In the genomic region with DNA sequence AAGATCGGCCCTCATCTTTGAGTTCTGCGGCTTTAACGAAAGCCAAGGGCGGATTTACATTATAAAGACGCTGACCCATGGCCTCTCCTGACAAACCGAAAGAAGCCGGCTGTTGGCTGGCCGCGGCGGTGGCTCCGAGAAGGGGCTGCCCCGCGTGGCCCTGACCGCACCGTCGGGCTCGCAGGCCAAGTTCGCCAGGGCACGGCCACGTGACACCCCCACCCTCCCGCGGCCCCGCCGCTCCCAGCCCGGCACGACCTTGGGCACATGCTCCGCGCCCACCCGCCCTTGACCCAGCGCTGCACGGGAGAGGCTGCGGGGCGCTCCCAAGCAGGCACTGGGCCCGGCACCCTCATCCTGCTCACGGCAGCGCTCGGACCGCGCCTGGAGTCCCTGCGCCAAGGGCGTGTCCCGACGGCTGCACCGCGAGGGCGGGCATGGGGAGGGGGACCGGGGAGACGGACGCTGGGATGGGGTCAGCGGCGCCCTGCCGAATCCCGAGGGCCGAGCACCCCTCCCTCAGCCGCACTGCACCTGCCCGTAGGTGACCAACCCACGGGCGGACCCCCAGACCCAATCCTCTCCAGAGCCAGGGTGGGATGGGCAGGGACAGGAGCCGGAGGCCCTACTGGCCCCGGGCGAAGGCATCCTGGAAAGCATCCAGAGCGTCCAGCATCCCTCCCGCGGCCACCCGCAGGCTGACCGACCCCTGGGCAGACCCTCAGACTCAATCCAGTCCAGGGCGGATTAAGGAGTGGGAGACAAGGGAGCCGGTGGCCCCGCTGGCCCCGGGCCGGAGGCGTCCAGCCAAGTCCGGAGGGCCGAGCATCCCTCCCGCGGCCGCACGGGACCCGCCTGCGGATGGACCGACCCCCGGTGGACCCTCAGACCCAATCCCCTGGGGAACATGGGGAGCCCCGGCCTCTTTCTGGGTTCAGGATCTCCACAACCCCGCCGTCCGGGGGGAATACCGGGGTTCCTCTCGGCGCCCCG, we compare ENCODE assay signal across 8 cellular contexts. TPM values are rescaled to one million over a fixed set of nuclear protein-coding genes. Genes with fewer than 3 reads are reported as not detected.
DNase-seq lines count a peak whose midpoint lies in the region; ATAC-seq, FAIRE-seq and TF ChIP-seq lines count a peak whose summit lies in the region.

No MANE protein-coding gene starts in this region.

- no peaks in the 10 kb centered on the region for H4K20me1 ChIP-seq in K562 (replicated peaks; ENCODE audit: control insufficient read depth, insufficient read depth, low read length)

- intact Hi-C loops in Panc1 (cut with micrococcal nuclease; ENCODE audit: unreplicated experiment) (no loop called here), K562 (cut with micrococcal nuclease) (no loop called here), spleen (cut with DNase I; ENCODE audit: low total_unique reads) (no loop called here)

- ATAC-seq in Panc1, result peak; percentile 49
- peak; percentile 67 for ATAC-seq in K562
- ATAC-seq in GM19023 (IDR thresholded peaks at IDR 0.05; ENCODE audit: unreplicated experiment), result no peak

- no TSS peak for BruUV-seq in Panc1 (replicated peaks; lab: Mats Ljungman, UMichigan)
- no TSS peak for BruUV-seq in K562 (replicated peaks; lab: Mats Ljungman, UMichigan)

- peaks cover 32% of the 10 kb centered on the region for H3K4me1 ChIP-seq in Panc1 (ENCODE audit: control insufficient read depth, insufficient read depth, low read length)
- H3K4me1 ChIP-seq in K562 (replicated peaks in 1 of 2; ENCODE audit: control insufficient read depth in 2 of 2, insufficient read depth in 2 of 2, low read length in 2 of 2), result peaks cover 18 to 58% of the 10 kb centered on the region in 2 experiments; a peak in 4 of 5 replicates
- H3K4me1 ChIP-seq in spleen, result peaks cover 39 to 84% (median 70%) of the 10 kb centered on the region in 6 donors

- TF ChIP-seq CTCF in Panc1 (IDR thresholded peaks at IDR 0.05) (no peak), K562 (IDR thresholded peaks at IDR 0.05 in 2 of 3, conservative IDR thresholded peaks at IDR 0.05 in 1 of 3; ENCODE audit: insufficient read depth in 2 of 3, low read depth in 1 of 3, low read length in 3 of 3) (no peak), spleen (IDR thresholded peaks at IDR 0.05 in 8 of 11, conservative IDR thresholded peaks at IDR 0.05 in 3 of 11) (no peak)

- in situ Hi-C loops in Panc1 (cut with HindIII; ENCODE audit: low pct_unique_long_range_greater_than_20kb, low sequenced_read_pairs) (no loop called here), K562 (cut with MboI) (loop anchor here (25.0 kb wide), 1 partner anchor 821 kb away; no protein-coding TSS in a partner anchor)

- WGBS in K562 (ENCODE audit: insufficient coverage, low coverage, missing lambda C conversion rate), result 1% methylated on average over 29 of the region's 90 CpGs
- 1 to 2% (median 1%) methylated on average over 46 to 90 of the region's 90 CpGs for WGBS in spleen, 5 donors

- no peak for TF ChIP-seq POLR2A in K562 (conservative IDR thresholded peaks at IDR 0.05)
- TF ChIP-seq POLR2A in spleen (IDR thresholded peaks at IDR 0.05), result no peak

- FAIRE-seq in K562 (lab: Jason Lieb, UNC), result no peak

- DNase-seq in activated T-cell treated with anti-CD3 and anti-CD28 coated beads, Interleukin-2, amount 50 U/mL, for 1 hour, result peak; percentile 42
- DNase-seq in activated T-cell treated with anti-CD3 and anti-CD28 coated beads for 4 hours (no peak), Panc1 (ENCODE audit: low read depth, low spot score) (no peak), K562 (ENCODE audit: extremely low read depth in 1 of 4, low spot score in 3 of 4) (peak; percentile 54 to 57 (median 54)), iPS-NIHi11 (ENCODE audit: low spot score) (peak; percentile 57), spleen (peak; percentile 93), NCI-H524 (lab: John Stamatoyannopoulos, UW) (no peak)

- TF ChIP-seq RAD21 in K562 (CRISPR knock-in tag; conservative IDR thresholded peaks at IDR 0.05 in 1 of 2, IDR thresholded peaks at IDR 0.05 in 1 of 2), result no peak

- POLR2A ChIA-PET in Panc1 (lab: Charles Lee) (no interaction called here), K562 (lab: Yijun Ruan, JAX) (no interaction called here)

- peak overlapping the region; percentile 90 for H3K4me2 ChIP-seq in K562 (ENCODE audit: insufficient read depth, low read length)

- TF ChIP-seq EP300 in K562 (IDR thresholded peaks at IDR 0.05; ENCODE audit: low read length), result no peak

- peak overlapping the region; percentile 77 for H2AFZ ChIP-seq in K562 (ENCODE audit: low read depth, low read length)

- H3K9me1 ChIP-seq in K562 (ENCODE audit: control insufficient read depth, insufficient read depth, low read length), result no peaks in the 10 kb centered on the region

- H3K9me3 ChIP-seq in Panc1 (ENCODE audit: control insufficient read depth, insufficient read depth, low read depth, low read length) (no peaks in the 10 kb centered on the region), K562 (replicated peaks; ENCODE audit: control insufficient read depth, insufficient read depth, low read depth, low read length) (no peaks in the 10 kb centered on the region), spleen (no peaks in the 10 kb centered on the region)

- H3K27me3 ChIP-seq in Panc1 (ENCODE audit: control insufficient read depth, insufficient read depth, low read length), result no peaks in the 10 kb centered on the region
- no peaks in the 10 kb centered on the region for H3K27me3 ChIP-seq in K562 (ENCODE audit: control insufficient read depth in 2 of 2, insufficient read depth in 2 of 2, low read length in 2 of 2)
- no peaks in the 10 kb centered on the region for H3K27me3 ChIP-seq in spleen (replicated peaks in 1 of 7)

- H3K79me2 ChIP-seq in K562 (ENCODE audit: control insufficient read depth, insufficient read depth, low read length), result peaks cover 24% of the 10 kb centered on the region

- peak overlapping the region; percentile 65 to 93 for H3K9ac ChIP-seq in K562 (ENCODE audit: insufficient read depth in 1 of 2, low read depth in 2 of 2, low read length in 2 of 2)

- H3K4me3 ChIP-seq in Panc1 (ENCODE audit: low read depth in 2 of 2, low read length in 2 of 2) (peak overlapping the region; percentile 85 to 90), K562 (peak overlapping the region; percentile 47), spleen (peak overlapping the region; percentile 81 to 98 (median 91))

- CTCF ChIA-PET in Panc1 (lab: Charles Lee) (no interaction called here), K562 (lab: Yijun Ruan, JAX; ENCODE audit: low intra/inter-chr PET ratio) (no interaction called here)

- H3K27ac ChIP-seq in Panc1 (ENCODE audit: low read length) (peak overlapping the region; percentile 98), K562 (ENCODE audit: extremely low read depth, low read depth, low read length) (peak overlapping the region; percentile 79), spleen (peak overlapping the region; percentile 86 to 98 (median 94))

- H3K36me3 ChIP-seq in Panc1 (ENCODE audit: control insufficient read depth, insufficient read depth, low read length) (no peaks in the 10 kb centered on the region), K562 (ENCODE audit: control insufficient read depth, insufficient read depth, low read length) (peaks cover 3% of the 10 kb centered on the region; the same call in 1 of the 3 replicates), spleen (peaks cover 0 to 13% (median 0%) of the 10 kb centered on the region in 6 donors)

TF ChIP-seq in K562, 482 proteins besides CTCF, POLR2A, EP300 and RAD21 (continues in another document):
- TF ChIP-seq ZNF24 (IDR thresholded peaks at IDR 0.05) (no peak), ZNF232 (CRISPR knock-in tag; IDR thresholded peaks at IDR 0.05) (0 out of 2 replicates have a peak, but pooled peaks have one; percentile 29), JUNB (CRISPR knock-in tag; conservative IDR thresholded peaks at IDR 0.05) (no peak), ZFP36 (IDR thresholded peaks at IDR 0.05; ENCODE audit: low read depth, low read length, partially characterized antibody) (no peak), NFATC3 (IDR thresholded peaks at IDR 0.05) (no peak), HMG20B (CRISPR knock-in tag; IDR thresholded peaks at IDR 0.05) (no peak), MIER1 (IDR thresholded peaks at IDR 0.05; ENCODE audit: low read depth) (no peak)
- TF ChIP-seq, protein P1, sequence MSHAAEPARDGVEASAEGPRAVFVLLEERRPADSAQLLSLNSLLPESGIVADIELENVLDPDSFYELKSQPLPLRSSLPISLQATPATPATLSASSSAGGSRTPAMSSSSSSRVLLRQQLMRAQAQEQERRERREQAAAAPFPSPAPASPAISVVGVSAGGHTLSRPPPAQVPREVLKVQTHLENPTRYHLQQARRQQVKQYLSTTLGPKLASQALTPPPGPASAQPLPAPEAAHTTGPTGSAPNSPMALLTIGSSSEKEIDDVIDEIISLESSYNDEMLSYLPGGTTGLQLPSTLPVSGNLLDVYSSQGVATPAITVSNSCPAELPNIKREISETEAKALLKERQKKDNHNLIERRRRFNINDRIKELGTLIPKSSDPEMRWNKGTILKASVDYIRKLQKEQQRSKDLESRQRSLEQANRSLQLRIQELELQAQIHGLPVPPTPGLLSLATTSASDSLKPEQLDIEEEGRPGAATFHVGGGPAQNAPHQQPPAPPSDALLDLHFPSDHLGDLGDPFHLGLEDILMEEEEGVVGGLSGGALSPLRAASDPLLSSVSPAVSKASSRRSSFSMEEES (CRISPR knock-in tag; IDR thresholded peaks at IDR 0.05), result peak; percentile 41

RNA-seq across cellular contexts. Expression of a gene that starts 0.8 kb away (rescaled TPM):
- total RNA-seq in Panc1 (2021; ENCODE audit: unreplicated experiment) (153 TPM), K562 (2014; rRNA removed) (12.1 and 12.3 TPM in 2 replicates), K562 (2014; rRNA removed; fragmentation: Illumina TruSeq; extraction: Trizol) (12.3 and 13.0 TPM in 2 replicates), K562 (2015; rRNA removed; fragmentation: Illumina TruSeq; extraction: Trizol) (15.7 and 16.1 TPM in 2 replicates), K562 (2021) (29.1 and 30.9 TPM in 2 replicates), spleen (100 to 1,000 TPM in 1 of 7 donors, 10 to 100 TPM in 6; 43.3 to 118 (median 73.1) TPM)
- polyA plus RNA-seq in Panc1 (2012; ENCODE audit: insufficient read length), result 119 TPM
- total RNA-seq in K562 (2011; cell fraction: chromatin; rRNA removed; ENCODE audit: low replicate concordance), result 27.6 and 42.4 TPM in 2 replicates
- 32.0 and 35.1 TPM in 2 replicates for total RNA-seq in K562 (2011; cell fraction: nucleolus; rRNA removed)
- 40.3 and 44.9 TPM in 2 replicates for total RNA-seq in K562 (2011; cell fraction: nucleoplasm; rRNA removed)
- polyA plus RNA-seq in K562 (2011; rRNA removed) (3.6 and 4.8 TPM in 2 replicates), K562 (2014; fragmentation: Illumina TruSeq; extraction: Trizol) (17.9 and 19.0 TPM in 2 replicates), K562 (2014; fragmentation: Nextera tagmentation; extraction: Ambion mirVana) (1 to 10 TPM; 2.6 to 3.0 TPM), K562 (2014; rRNA removed) (9.6 and 10.6 TPM in 2 replicates), spleen (10 to 100 TPM in 2 of 3 donors, 1 to 10 TPM in 1; 6.7 to 18.0 (median 11.0) TPM)
- polyA plus RNA-seq in K562 (2011; cell fraction: cytosol; rRNA removed), result 4.1 and 5.2 TPM in 2 replicates
- 7.6 and 13.2 TPM in 2 replicates for polyA plus RNA-seq in K562 (2011; cell fraction: nucleus; rRNA removed)
- polyA plus RNA-seq in K562 (2012), result 16.6 and 17.9 TPM in 2 replicates
- 8.5 and 13.9 TPM in 2 replicates for polyA minus RNA-seq in K562 (2011; rRNA and poly(A)+ RNA removed)
- 16.5 and 22.4 TPM in 2 replicates for polyA minus RNA-seq in K562 (2011; cell fraction: cytosol; rRNA and poly(A)+ RNA removed)
- 4.4 and 5.4 TPM in 2 replicates for polyA minus RNA-seq in K562 (2011; cell fraction: nucleus; rRNA and poly(A)+ RNA removed)

Comparison
In these comparisons a context has a peak if more than half of its experiments do, and no peak if none do; other contexts are left out.
1. DNase-seq: peak in activated T-cell treated with anti-CD3 and anti-CD28 coated beads, Interleukin-2, amount 50 U/mL, for 1 hour (single experiment), K562 (4 of 4), iPS-NIHi11 (single experiment) and spleen (single experiment); none in activated T-cell treated with anti-CD3 and anti-CD28 coated beads for 4 hours (single experiment), Panc1 (single experiment) and NCI-H524 (0 of 2).
2. Peak in every context shown above with its lines, with median percentiles within 50 percentile points of each other: H3K27ac ChIP-seq and H3K4me3 ChIP-seq.